ENCODE assay signal across 8 cellular contexts in the genomic region with DNA sequence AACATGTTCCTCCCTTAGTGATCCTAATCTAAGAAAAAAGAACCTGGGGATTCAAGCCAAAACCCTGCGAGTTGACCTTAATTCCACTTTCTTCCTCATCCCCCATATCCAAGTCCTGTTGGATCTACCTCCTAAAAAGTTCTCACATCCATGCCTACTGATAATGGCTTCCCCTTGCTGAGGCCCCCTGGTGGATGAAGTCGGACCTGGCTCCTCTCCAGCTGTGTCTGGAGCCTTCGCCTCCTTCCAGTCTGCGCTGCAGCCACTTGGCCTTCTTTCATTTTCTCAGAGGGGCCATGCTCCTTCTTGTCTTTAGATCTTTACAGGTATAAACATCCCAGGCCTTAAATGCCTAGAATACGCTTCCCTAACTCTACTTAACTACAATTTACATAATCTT. TPM values are rescaled to one million over a fixed set of nuclear protein-coding genes. Genes with fewer than 3 reads are reported as not detected.
A peak's percentile ranks its signal among the peaks of the same experiment; 100 is the strongest.
DNase-seq lines count a peak whose midpoint lies in the region; ATAC-seq and TF ChIP-seq lines count a peak whose summit lies in the region.
"Had no signal": no experiment of that assay in that cellular context is flagged by ENCODE, and none has a peak within 500 bp of the region (broad histone marks: within the 10 kb centered on the region; RNA-seq: fewer than 3 reads in every experiment).

No MANE protein-coding gene starts in this region.

- H3K27ac ChIP-seq in HEK293 (ENCODE audit: extremely low read depth, low read depth, low read length) (no peak overlapping the region), RWPE1 (no peak overlapping the region), foreskin keratinocyte (no peak overlapping the region)

- POLR2A ChIA-PET in HEK293 (lab: Yijun Ruan, JAX), result no interaction called here
- POLR2A ChIA-PET in RWPE1 (lab: Yijun Ruan, JAX; ENCODE audit: low non-redundant PET), result no interaction called here

- no peaks in the 10 kb centered on the region for H3K36me3 ChIP-seq in HEK293 (ENCODE audit: control insufficient read depth in 2 of 2, insufficient read depth in 1 of 2, low read length in 2 of 2)

- TF ChIP-seq CTCF in HEK293 (tag by site-specific recombination; IDR thresholded peaks at IDR 0.05) (no peak), RWPE1 (conservative IDR thresholded peaks at IDR 0.05; ENCODE audit: low read depth) (no peak), foreskin keratinocyte (conservative IDR thresholded peaks at IDR 0.05) (peak; percentile 83)

- ATAC-seq in foreskin keratinocyte (peak; percentile 91), HG03095 (IDR thresholded peaks at IDR 0.05; ENCODE audit: unreplicated experiment) (no peak)

- H3K4me3 ChIP-seq in HEK293 (ENCODE audit: low read depth, low read length), result no peak overlapping the region

- DNase-seq in Daoy (ENCODE audit: low read depth) (peak; percentile 89), RWPE1 (ENCODE audit: low spot score) (peak; percentile 18), foreskin keratinocyte (peak; percentile 22 to 61), NCI-H1436 (lab: John Stamatoyannopoulos, UW) (no peak)
- DNase-seq in stimulated activated CD4-positive, alpha-beta T cell treated with anti-CD3 and anti-CD28 coated beads, Interleukin-4, amount 100 ng/mL, for 1 hour, result peak; percentile 7

- CTCF ChIA-PET in HEK293 (lab: Yijun Ruan, JAX) (interaction anchor here (0.6 to 1.7 kb wide), 8 partner anchors 10 to 845 kb away, joined by 3 to 5 read pairs (median 3); no protein-coding TSS in a partner anchor), RWPE1 (lab: Yijun Ruan, JAX) (interaction anchor here (0.6 kb wide), 1 partner anchor 130 kb away, joined by 4 read pairs; no protein-coding TSS in a partner anchor)

- H3K9me3 ChIP-seq in HEK293 (ENCODE audit: control insufficient read depth, insufficient read depth, low read depth, low read length), result no peaks in the 10 kb centered on the region

- H3K27me3 ChIP-seq in foreskin keratinocyte, result no peaks in the 10 kb centered on the region

- H3K4me1 ChIP-seq in HEK293 (ENCODE audit: control insufficient read depth, insufficient read depth, low read length) (0 out of 2 replicates have a peak, but pooled peaks cover 2% of the 10 kb centered on the region), foreskin keratinocyte (peaks cover 27% of the 10 kb centered on the region)

TF ChIP-seq in HEK293, 187 proteins besides CTCF, POLR2A, EP300 and RAD21:
- TF ChIP-seq ZNF23 (tag by site-specific recombination; IDR thresholded peaks at IDR 0.05; ENCODE audit: borderline replicate concordance) (no peak), ZNF112 (tag by site-specific recombination; IDR thresholded peaks at IDR 0.05) (no peak), IKZF3 (tag by site-specific recombination; IDR thresholded peaks at IDR 0.05) (no peak), ZNF223 (tag by site-specific recombination; IDR thresholded peaks at IDR 0.05) (no peak), TRIM28 (IDR thresholded peaks at IDR 0.05; ENCODE audit: borderline replicate concordance, low read length) (peak; percentile 35; the same call in 1 of the 2 replicates)
TF ChIP-seq in HEK293: peak in this region for 1.

RNA-seq across cellular contexts. Expression of gene PDE1C, which starts 8.1 kb away (rescaled TPM):
- 20.4 and 24.2 TPM in 2 replicates for total RNA-seq in Daoy (2014; rRNA removed; shearing (Covaris generic))
- total RNA-seq in foreskin keratinocyte, result 18.5 and 31.5 TPM in 2 replicates
- polyA plus RNA-seq in foreskin keratinocyte, result 4.2 and 5.3 TPM in 2 replicates
- total RNA-seq: mononuclear cell had no signal
